Comparison of ENCODE assay signal across 11 cellular contexts in genomic region chr6:317452-318144, GRCh38. TPM values are rescaled to one million over a fixed set of nuclear protein-coding genes. Genes with fewer than 3 reads are reported as not detected.
DNase-seq lines count a peak whose midpoint lies in the region; ATAC-seq, FAIRE-seq and TF ChIP-seq lines count a peak whose summit lies in the region.
"Had no signal": no experiment of that assay in that cellular context is flagged by ENCODE, and none has a peak within 500 bp of the region (broad histone marks: within the 10 kb centered on the region; RNA-seq: fewer than 3 reads in every experiment).

No MANE protein-coding gene starts in this region.

- ATAC-seq in GM19452 (IDR thresholded peaks at IDR 0.05; ENCODE audit: unreplicated experiment): peak; percentile 40
- ATAC-seq in HG03095 (IDR thresholded peaks at IDR 0.05; ENCODE audit: unreplicated experiment): peak; percentile 34
- ATAC-seq in foreskin keratinocyte: peak; percentile 16

- TF ChIP-seq POLR2A in GM12892 (IDR thresholded peaks at IDR 0.05; ENCODE audit: low read depth, low read length): no peak; the same call in none of the 2 replicates

- H3K36me3 ChIP-seq in BE2C: no peaks in the 10 kb centered on the region
- H3K36me3 ChIP-seq: heart left ventricle had no signal

- H3K4me1 ChIP-seq in foreskin keratinocyte: peaks cover 8% of the 10 kb centered on the region
- no peaks in the 10 kb centered on the region for H3K4me1 ChIP-seq in BE2C

- TF ChIP-seq CTCF in foreskin keratinocyte (conservative IDR thresholded peaks at IDR 0.05) (no peak), BE2C (IDR thresholded peaks at IDR 0.05; ENCODE audit: low read depth, low read length) (no peak)

- peak; percentile 97 for FAIRE-seq in GM12892 (lab: Jason Lieb, UNC)

- no peaks in the 10 kb centered on the region for H3K27me3 ChIP-seq in foreskin keratinocyte
- H3K27me3 ChIP-seq in BE2C: no peaks in the 10 kb centered on the region
- H3K27me3 ChIP-seq: heart left ventricle had no signal

- no peak overlapping the region for H3K27ac ChIP-seq in foreskin keratinocyte
- H3K27ac ChIP-seq: heart left ventricle had no signal

- no peak overlapping the region for H3K4me3 ChIP-seq in BE2C (ENCODE audit: low read depth, low read length)
- H3K4me3 ChIP-seq: heart left ventricle had no signal

- peaks cover 6% of the 10 kb centered on the region for H3K9me3 ChIP-seq in BE2C
- H3K9me3 ChIP-seq: heart left ventricle had no signal

- DNase-seq in GM12892 (ENCODE audit: insufficient read length): no peak
- DNase-seq in foreskin keratinocyte: peak in 1 of 2 donors; percentile 52
- DNase-seq in DMS153 (lab: John Stamatoyannopoulos, UW): no peak
- no peak for DNase-seq in activated effector memory CD4-positive, alpha-beta T cell treated with Interleukin-2 at 50 U/mL for 16 hours
- DNase-seq in BE2C: no peak
- DNase-seq in inferior parietal cortex (ENCODE audit: extremely low spot score): no peak
- DNase-seq: activated naive CD4-positive, alpha-beta T cell; heart left ventricle; mammary epithelial cell had no signal

RNA-seq across cellular contexts. Expression of gene DUSP22, which starts 25.3 kb away (rescaled TPM):
- polyA plus RNA-seq in GM12892 (2012; ENCODE audit: missing spikeins): 89.0 TPM
- total RNA-seq in foreskin keratinocyte: 20.6 and 22.2 TPM in 2 replicates
- 24.9 and 25.0 TPM in 2 replicates for polyA plus RNA-seq in foreskin keratinocyte
- polyA plus RNA-seq in BE2C (2012; ENCODE audit: insufficient read depth, insufficient read length, low read depth): 2.5 TPM
